15 cellular contexts compared by ENCODE assay signal in genomic region chr12:15631007-15631715, GRCh38.
A peak's percentile ranks its signal among the peaks of the same experiment; 100 is the strongest.
DNase-seq lines count a peak whose midpoint lies in the region; ATAC-seq and TF ChIP-seq lines count a peak whose summit lies in the region.
"Had no signal": no experiment of that assay in that cellular context is flagged by ENCODE, and none has a peak within 500 bp of the region (broad histone marks: within the 10 kb centered on the region; RNA-seq: fewer than 3 reads in every experiment).

No MANE protein-coding gene starts in this region.

- H3K4me3 ChIP-seq in Caco-2 (ENCODE audit: low read depth, low read length): no peak overlapping the region
- H3K4me3 ChIP-seq in esophagus squamous epithelium: no peak overlapping the region
- H3K4me3 ChIP-seq in gastrocnemius medialis: no peak overlapping the region
- H3K4me3 ChIP-seq: Peyer's patch had no signal

- H3K4me1 ChIP-seq in Caco-2 (peaks cover 42% of the 10 kb centered on the region), esophagus squamous epithelium (peaks cover 0 to 24% (median 11%) of the 10 kb centered on the region in 3 donors), gastrocnemius medialis (peaks cover 24 to 29% of the 10 kb centered on the region in 2 donors)

- H3K9me3 ChIP-seq in Caco-2: no peaks in the 10 kb centered on the region
- H3K9me3 ChIP-seq in esophagus squamous epithelium: no peaks in the 10 kb centered on the region
- H3K9me3 ChIP-seq in gastrocnemius medialis: no peaks in the 10 kb centered on the region
- H3K9me3 ChIP-seq: Peyer's patch had no signal

- in situ Hi-C loops in gastrocnemius medialis (cut with MboI; ENCODE audit: low sequenced_read_pairs in 4 of 4): no loop called here

- CTCF ChIA-PET in Caco-2 (lab: Charles Lee): no interaction called here
- CTCF ChIA-PET in activated naive CD4-positive, alpha-beta T cell treated with anti-CD3 and anti-CD28 coated beads for 36 hours (lab: Charles Lee): no interaction called here

- H3K9me3 Mint-ChIP-seq in Caco-2 (ENCODE audit: unreplicated experiment) (peaks cover 6% of the 10 kb centered on the region), mesothelial cell of epicardium (no peaks in the 10 kb centered on the region)
- no peaks in the 10 kb centered on the region for H3K9me3 Mint-ChIP-seq in activated naive CD4-positive, alpha-beta T cell treated with anti-CD3 and anti-CD28 coated beads for 36 hours
- H3K9me3 Mint-ChIP-seq: activated CD4-positive, alpha-beta memory T cell treated with anti-CD3 and anti-CD28 coated beads for 36 hours; natural killer cell had no signal

- no peak for ATAC-seq in gastrocnemius medialis
- no peak for ATAC-seq in HG02588 (IDR thresholded peaks at IDR 0.05; ENCODE audit: unreplicated experiment)
- ATAC-seq: natural killer cell had no signal

- peak overlapping the region in 3 of 4 donors; percentile 71 to 82 (median 77) for H3K27ac ChIP-seq in esophagus squamous epithelium
- H3K27ac ChIP-seq in gastrocnemius medialis: peak overlapping the region; percentile 45 to 79 (median 68)

- TF ChIP-seq POLR2A in esophagus squamous epithelium (IDR thresholded peaks at IDR 0.05) (no peak), gastrocnemius medialis (IDR thresholded peaks at IDR 0.05) (no peak)

- intact Hi-C loops in Caco-2 (cut with micrococcal nuclease; ENCODE audit: unreplicated experiment) (no loop called here), esophagus squamous epithelium (cut with DNase I) (no loop called here), gastrocnemius medialis (cut with DNase I; ENCODE audit: low total_unique reads) (no loop called here)
- intact Hi-C loops in activated naive CD4-positive, alpha-beta T cell treated with anti-CD3 and anti-CD28 coated beads for 36 hours (cut with micrococcal nuclease): no loop called here

- H3K27ac Mint-ChIP-seq in Caco-2 (ENCODE audit: unreplicated experiment) (peak overlapping the region; percentile 82), mesothelial cell of epicardium (no peak overlapping the region)
- no peak overlapping the region for H3K27ac Mint-ChIP-seq in activated naive CD4-positive, alpha-beta T cell treated with anti-CD3 and anti-CD28 coated beads for 36 hours
- H3K27ac Mint-ChIP-seq: activated CD4-positive, alpha-beta memory T cell treated with anti-CD3 and anti-CD28 coated beads for 36 hours; B cell; natural killer cell had no signal

- POLR2A ChIA-PET in Caco-2 (lab: Charles Lee): no interaction called here

- no peak overlapping the region for H3K4me3 Mint-ChIP-seq in Caco-2 (ENCODE audit: unreplicated experiment)
- no peak overlapping the region for H3K4me3 Mint-ChIP-seq in mesothelial cell of epicardium
- H3K4me3 Mint-ChIP-seq in activated naive CD4-positive, alpha-beta T cell treated with anti-CD3 and anti-CD28 coated beads for 36 hours: no peak overlapping the region
- H3K4me3 Mint-ChIP-seq: activated CD4-positive, alpha-beta memory T cell treated with anti-CD3 and anti-CD28 coated beads for 36 hours; B cell; natural killer cell had no signal

- H3K36me3 ChIP-seq in Caco-2 (ENCODE audit: control insufficient read depth, insufficient read depth, low read length) (no peaks in the 10 kb centered on the region), esophagus squamous epithelium (peaks cover 0 to 14% (median 0%) of the 10 kb centered on the region in 3 donors), gastrocnemius medialis (no peaks in the 10 kb centered on the region)

- DNase-seq in Caco-2 (peak in 1 of 2 experiments; percentile 20), NCI-H748 treated with DMSO at 0.1 percent for 48 hours (lab: John Stamatoyannopoulos, UW) (peak; percentile 3), esophagus squamous epithelium (lab: John Stamatoyannopoulos, UW) (no peak), gastrocnemius medialis (no peak), mesothelial cell of epicardium (ENCODE audit: low spot score in 2 of 2, unreplicated experiment in 2 of 2) (no peak), kidney glomerular epithelial cell (lab: John Stamatoyannopoulos, UW) (no peak)
- DNase-seq in activated naive CD4-positive, alpha-beta T cell treated with anti-CD3 and anti-CD28 coated beads for 36 hours: no peak
- DNase-seq: activated CD4-positive, alpha-beta memory T cell treated with anti-CD3 and anti-CD28 coated beads for 36 hours; activated gamma-delta T cell treated with Interleukin-2 at 50 U/mL for 16 hours; central memory CD4-positive, alpha-beta T cell; natural killer cell; Peyer's patch; T-helper 9 cell had no signal

- H3K36me3 Mint-ChIP-seq in Caco-2 (ENCODE audit: insufficient read depth, unreplicated experiment): no peaks in the 10 kb centered on the region
- H3K36me3 Mint-ChIP-seq in mesothelial cell of epicardium: peaks cover 5% of the 10 kb centered on the region
- no peaks in the 10 kb centered on the region for H3K36me3 Mint-ChIP-seq in activated naive CD4-positive, alpha-beta T cell treated with anti-CD3 and anti-CD28 coated beads for 36 hours (ENCODE audit: low read depth)
- H3K36me3 Mint-ChIP-seq: activated CD4-positive, alpha-beta memory T cell treated with anti-CD3 and anti-CD28 coated beads for 36 hours; natural killer cell had no signal

- WGBS in esophagus squamous epithelium, 2 donors: 84 to 87% methylated on average over 6 of the region's 6 CpGs

- H3K4me1 Mint-ChIP-seq in Caco-2 (ENCODE audit: low read depth, unreplicated experiment): peaks cover 47% of the 10 kb centered on the region
- H3K4me1 Mint-ChIP-seq in mesothelial cell of epicardium: peaks cover 38% of the 10 kb centered on the region
- no peaks in the 10 kb centered on the region for H3K4me1 Mint-ChIP-seq in activated naive CD4-positive, alpha-beta T cell treated with anti-CD3 and anti-CD28 coated beads for 36 hours (ENCODE audit: low read depth)
- H3K4me1 Mint-ChIP-seq: B cell, natural killer cell had no signal

- no TSS peak for BruUV-seq in Caco-2 (replicated peaks; lab: Mats Ljungman, UMichigan)

- TF ChIP-seq CTCF in Caco-2 (IDR thresholded peaks at IDR 0.05; ENCODE audit: insufficient read depth in 1 of 2, low read depth in 1 of 2, low read length in 1 of 2, severe bottlenecking in 1 of 2, unreplicated experiment in 1 of 2) (no peak), esophagus squamous epithelium (IDR thresholded peaks at IDR 0.05) (no peak), gastrocnemius medialis (IDR thresholded peaks at IDR 0.05 in 4 of 5, conservative IDR thresholded peaks at IDR 0.05 in 1 of 5) (no peak), mesothelial cell of epicardium (IDR thresholded peaks at IDR 0.05; ENCODE audit: unreplicated experiment) (no peak)

- H3K27me3 Mint-ChIP-seq in Caco-2 (ENCODE audit: insufficient read depth, unreplicated experiment) (no peaks in the 10 kb centered on the region), mesothelial cell of epicardium (ENCODE audit: low read depth) (no peaks in the 10 kb centered on the region)
- no peaks in the 10 kb centered on the region for H3K27me3 Mint-ChIP-seq in activated naive CD4-positive, alpha-beta T cell treated with anti-CD3 and anti-CD28 coated beads for 36 hours (ENCODE audit: low read depth)
- H3K27me3 Mint-ChIP-seq: activated CD4-positive, alpha-beta memory T cell treated with anti-CD3 and anti-CD28 coated beads for 36 hours; B cell had no signal

- H3K27me3 ChIP-seq in Caco-2 (replicated peaks; ENCODE audit: control insufficient read depth, insufficient read depth, low read length): no peaks in the 10 kb centered on the region
- H3K27me3 ChIP-seq in esophagus squamous epithelium: no peaks in the 10 kb centered on the region
- no peaks in the 10 kb centered on the region for H3K27me3 ChIP-seq in gastrocnemius medialis
- H3K27me3 ChIP-seq: Peyer's patch had no signal
